ENCODE assay signal across 8 cellular contexts in genomic region chr1:161560960-161561715, GRCh38. TPM values are rescaled to one million over a fixed set of nuclear protein-coding genes. Genes with fewer than 3 reads are reported as not detected.
A peak's percentile ranks its signal among the peaks of the same experiment; 100 is the strongest.
DNase-seq lines count a peak whose midpoint lies in the region; ATAC-seq, FAIRE-seq and TF ChIP-seq lines count a peak whose summit lies in the region.
"Not testable (repeated sequence)": the region's sequence is repeated elsewhere in the genome, so short reads cannot be mapped to it uniquely, and the experiment has no call there.

No MANE protein-coding gene starts in this region.

- not testable (repeated sequence) for H3K4me1 Mint-ChIP-seq in CD4-positive, alpha-beta T cell (ENCODE audit: low read depth)
- peaks cover 14% of the 10 kb centered on the region for H3K4me1 Mint-ChIP-seq in activated T-cell treated with anti-CD3 and anti-CD28 coated beads, Interleukin-2, amount 50 U/mL, for 72 hours (ENCODE audit: low read depth)
- peaks cover 13% of the 10 kb centered on the region for H3K4me1 Mint-ChIP-seq in stimulated activated effector memory CD8-positive, alpha-beta T cell treated with anti-CD3 and anti-CD28 coated beads, Interleukin-12 subunit alpha, Interleukin-12 subunit beta, amount 100 ng/mL, for 72 hours

- CTCF ChIA-PET in CD4-positive, alpha-beta T cell (lab: Charles Lee): not testable (repeated sequence)

- DNase-seq in CD4-positive, alpha-beta T cell; GM19239 (ENCODE audit: insufficient read length, low spot score); activated T-cell treated with anti-CD3 and anti-CD28 coated beads, Interleukin-2, amount 50 U/mL, for 72 hours; left lung; stimulated activated effector memory CD8-positive, alpha-beta T cell treated with anti-CD3 and anti-CD28 coated beads, Interleukin-12 subunit alpha, Interleukin-12 subunit beta, amount 100 ng/mL, for 72 hours (ENCODE audit: low spot score in 2 of 2): not testable (repeated sequence)
- peak; percentile 81 for DNase-seq in Karpas-422
- peak; percentile 26 for DNase-seq in RPMI7951 (ENCODE audit: low read depth)
- DNase-seq in fibroblast of mammary gland (ENCODE audit: low read depth): peak; percentile 36

- not testable (repeated sequence) for H3K36me3 ChIP-seq in Karpas-422 (ENCODE audit: insufficient read depth, low read length); left lung

- H3K27ac Mint-ChIP-seq in CD4-positive, alpha-beta T cell; stimulated activated effector memory CD8-positive, alpha-beta T cell treated with anti-CD3 and anti-CD28 coated beads, Interleukin-12 subunit alpha, Interleukin-12 subunit beta, amount 100 ng/mL, for 72 hours: not testable (repeated sequence)
- H3K27ac Mint-ChIP-seq in activated T-cell treated with anti-CD3 and anti-CD28 coated beads, Interleukin-2, amount 50 U/mL, for 72 hours: peak overlapping the region; percentile 71

- peak overlapping the region; percentile 46 for H3K4me2 ChIP-seq in Karpas-422 (ENCODE audit: low read depth, low read length, poor library complexity, severe bottlenecking)

- H3K9ac ChIP-seq in Karpas-422 (ENCODE audit: low read length): not testable (repeated sequence)

- not testable (repeated sequence) for H4K20me1 ChIP-seq in Karpas-422 (ENCODE audit: insufficient read depth, low read depth, low read length)

- not testable (repeated sequence) for H3K36me3 Mint-ChIP-seq in CD4-positive, alpha-beta T cell (ENCODE audit: low read depth); activated T-cell treated with anti-CD3 and anti-CD28 coated beads, Interleukin-2, amount 50 U/mL, for 72 hours (ENCODE audit: insufficient read depth in 2 of 2); stimulated activated effector memory CD8-positive, alpha-beta T cell treated with anti-CD3 and anti-CD28 coated beads, Interleukin-12 subunit alpha, Interleukin-12 subunit beta, amount 100 ng/mL, for 72 hours

- H3K4me1 ChIP-seq in Karpas-422 (ENCODE audit: low read length): not testable (repeated sequence)
- peaks cover 0 to 11% of the 10 kb centered on the region in 2 donors for H3K4me1 ChIP-seq in left lung

- not testable (repeated sequence) for H3K27ac ChIP-seq in CD4-positive, alpha-beta T cell (ENCODE audit: low read depth, low read length); Karpas-422 (ENCODE audit: low read length)
- H3K27ac ChIP-seq in left lung: peak overlapping the region in 1 of 2 donors; percentile 85

- POLR2A ChIA-PET in CD4-positive, alpha-beta T cell (lab: Charles Lee): not testable (repeated sequence)

- intact Hi-C loops in CD4-positive, alpha-beta T cell (cut with DNase I, micrococcal nuclease): loop anchor here in 1 of 2 experiments (10.0 kb wide), 2 partner anchors 76 to 184 kb away; partner anchors contain the start of gene DUSP12
- intact Hi-C loops in left lung (cut with DNase I): not testable (repeated sequence)

- not testable (repeated sequence) for H3K9me3 Mint-ChIP-seq in CD4-positive, alpha-beta T cell; activated T-cell treated with anti-CD3 and anti-CD28 coated beads, Interleukin-2, amount 50 U/mL, for 72 hours; stimulated activated effector memory CD8-positive, alpha-beta T cell treated with anti-CD3 and anti-CD28 coated beads, Interleukin-12 subunit alpha, Interleukin-12 subunit beta, amount 100 ng/mL, for 72 hours

- peak; percentile 43 for ATAC-seq in CD4-positive, alpha-beta T cell (ENCODE audit: poor library complexity)
- peak in 1 of 2 donors; percentile 57 for ATAC-seq in activated T-cell treated with anti-CD3 and anti-CD28 coated beads, Interleukin-2, amount 50 U/mL, for 72 hours (replicated peaks in 1 of 2)
- ATAC-seq in left lung: peak; percentile 63
- peak; percentile 51 for ATAC-seq in stimulated activated effector memory CD8-positive, alpha-beta T cell treated with anti-CD3 and anti-CD28 coated beads, Interleukin-12 subunit alpha, Interleukin-12 subunit beta, amount 100 ng/mL, for 72 hours

- not testable (repeated sequence) for H3K27me3 ChIP-seq in CD4-positive, alpha-beta T cell (ENCODE audit: control insufficient read depth, insufficient read depth, low read length); Karpas-422 (ENCODE audit: low read length); left lung

- H3K9me3 ChIP-seq in CD4-positive, alpha-beta T cell (ENCODE audit: control insufficient read depth, low read length); Karpas-422 (ENCODE audit: low read length); left lung: not testable (repeated sequence)

- FAIRE-seq in GM19239 (lab: Jason Lieb, UNC): peak; percentile 94

- not testable (repeated sequence) for H3K79me2 ChIP-seq in Karpas-422 (ENCODE audit: low read length)

- not testable (repeated sequence) for TF ChIP-seq CTCF in CD4-positive, alpha-beta T cell (IDR thresholded peaks at IDR 0.05); fibroblast of mammary gland (conservative IDR thresholded peaks at IDR 0.05; ENCODE audit: control insufficient read depth, insufficient read depth, low read depth, low read length); left lung (IDR thresholded peaks at IDR 0.05)

- not testable (repeated sequence) for H2AFZ ChIP-seq in Karpas-422 (ENCODE audit: low read length)

- peak overlapping the region; percentile 3; the same call in 1 of the 2 replicates for H3K4me3 ChIP-seq in Karpas-422 (ENCODE audit: low read length)
- not testable (repeated sequence) for H3K4me3 ChIP-seq in fibroblast of mammary gland (ENCODE audit: control insufficient read depth, low read depth, low read length); left lung

- H3K27me3 Mint-ChIP-seq in CD4-positive, alpha-beta T cell: not testable (repeated sequence)
- peaks cover 13% of the 10 kb centered on the region for H3K27me3 Mint-ChIP-seq in activated T-cell treated with anti-CD3 and anti-CD28 coated beads, Interleukin-2, amount 50 U/mL, for 72 hours (ENCODE audit: low read depth)

- not testable (repeated sequence) for H3K4me3 Mint-ChIP-seq in CD4-positive, alpha-beta T cell; stimulated activated effector memory CD8-positive, alpha-beta T cell treated with anti-CD3 and anti-CD28 coated beads, Interleukin-12 subunit alpha, Interleukin-12 subunit beta, amount 100 ng/mL, for 72 hours
- H3K4me3 Mint-ChIP-seq in activated T-cell treated with anti-CD3 and anti-CD28 coated beads, Interleukin-2, amount 50 U/mL, for 72 hours: peak overlapping the region; percentile 16 to 62

- not testable (repeated sequence) for H3K9me2 ChIP-seq in Karpas-422 (replicated peaks; ENCODE audit: insufficient read depth, low read length)

RNA-seq across cellular contexts. Expression of gene FCGR3A, which starts 11.5 kb away (rescaled TPM):
- under 1 TPM; 0.25 to 0.34 TPM for total RNA-seq in CD4-positive, alpha-beta T cell
- not detected in 2 replicates for total RNA-seq in Karpas-422 (2014; rRNA removed; shearing (Covaris generic); ENCODE audit: low replicate concordance)
- not detected in 2 replicates for total RNA-seq in RPMI7951 (2014; rRNA removed; shearing (Covaris generic))
- total RNA-seq in activated T-cell treated with anti-CD3 and anti-CD28 coated beads, Interleukin-2, amount 50 U/mL, for 72 hours: 1 to 10 TPM in 1 of 2 donors, under 1 TPM in 1; 0.38 to 1.5 TPM
- total RNA-seq in left lung: 100 to 1,000 TPM in 1 of 2 donors, 10 to 100 TPM in 1; 56.3 to 237 TPM

RNA-seq across cellular contexts. Expression of gene HSPA6, which starts 36.8 kb away (rescaled TPM):
- 1 to 10 TPM in 1 of 2 experiments, under 1 TPM in 1; 0.78 to 1.0 TPM for total RNA-seq in CD4-positive, alpha-beta T cell
- 14.6 and 31.9 TPM in 2 replicates for total RNA-seq in Karpas-422 (2014; rRNA removed; shearing (Covaris generic); ENCODE audit: low replicate concordance)
- 0.12 TPM in 1 of 2 replicates, not detected in the other for total RNA-seq in RPMI7951 (2014; rRNA removed; shearing (Covaris generic))
- under 1 TPM; 0.24 to 0.53 TPM for total RNA-seq in activated T-cell treated with anti-CD3 and anti-CD28 coated beads, Interleukin-2, amount 50 U/mL, for 72 hours
- total RNA-seq in left lung: 10 to 100 TPM in 1 of 2 donors, 1 to 10 TPM in 1; 7.1 to 18.7 TPM

RNA-seq across cellular contexts. Expression of gene FCGR2A, which starts 55.9 kb away (rescaled TPM):
- under 1 TPM; 0.63 to 0.89 TPM for total RNA-seq in CD4-positive, alpha-beta T cell
- 3.9 and 4.6 TPM in 2 replicates for total RNA-seq in Karpas-422 (2014; rRNA removed; shearing (Covaris generic); ENCODE audit: low replicate concordance)
- total RNA-seq in RPMI7951 (2014; rRNA removed; shearing (Covaris generic)): 0.68 and 2.9 TPM in 2 replicates
- total RNA-seq in activated T-cell treated with anti-CD3 and anti-CD28 coated beads, Interleukin-2, amount 50 U/mL, for 72 hours: under 1 TPM; 0.43 to 0.88 TPM
- 100 to 1,000 TPM in 1 of 2 donors, 10 to 100 TPM in 1; 80.0 to 135 TPM for total RNA-seq in left lung

Comparison
In these comparisons a context has a peak if more than half of its experiments do, and no peak if none do; other contexts are left out.
1. RNA of gene FCGR3A, which starts 11.5 kb away (total RNA-seq): 56.3 to 237 TPM in left lung; 0.38 to 1.5 TPM in activated T-cell treated with anti-CD3 and anti-CD28 coated beads, Interleukin-2, amount 50 U/mL, for 72 hours, 0.25 to 0.34 TPM in CD4-positive, alpha-beta T cell, not detected in Karpas-422 and not detected in RPMI7951; every median in the first group is over 10 times any median in the second.
2. RNA of gene FCGR2A, which starts 55.9 kb away (total RNA-seq): 80.0 to 135 TPM in left lung; 3.9 to 4.6 TPM in Karpas-422, 0.68 to 2.9 TPM in RPMI7951, 0.63 to 0.89 TPM in CD4-positive, alpha-beta T cell and 0.43 to 0.88 TPM in activated T-cell treated with anti-CD3 and anti-CD28 coated beads, Interleukin-2, amount 50 U/mL, for 72 hours; every median in the first group is over 10 times any median in the second.